Comparison of ENCODE assay signal across 9 cellular contexts in genomic region chr2:42049411-42050349, GRCh38. TPM values are rescaled to one million over a fixed set of nuclear protein-coding genes. Genes with fewer than 3 reads are reported as not detected.
DNase-seq lines count a peak whose midpoint lies in the region; ATAC-seq and TF ChIP-seq lines count a peak whose summit lies in the region.
"Had no signal": no experiment of that assay in that cellular context is flagged by ENCODE, and none has a peak within 500 bp of the region (broad histone marks: within the 10 kb centered on the region; RNA-seq: fewer than 3 reads in every experiment).

No MANE protein-coding gene starts in this region.

- peaks cover 2% of the 10 kb centered on the region; the same call in 1 of the 2 replicates for H3K4me1 ChIP-seq in HAP-1
- H3K4me1 ChIP-seq in liver (ENCODE audit: control insufficient read depth in 4 of 4, insufficient read depth in 4 of 4, low read length in 3 of 4), result peaks cover 6 to 28% (median 12%) of the 10 kb centered on the region in 4 donors
- peaks cover 68% of the 10 kb centered on the region for H3K4me1 ChIP-seq in stomach smooth muscle (ENCODE audit: control insufficient read depth, insufficient read depth, low read length)

- no peaks in the 10 kb centered on the region for H3K27me3 ChIP-seq in HAP-1 (ENCODE audit: low read depth)
- H3K27me3 ChIP-seq in liver (ENCODE audit: control insufficient read depth in 4 of 4, insufficient read depth in 4 of 4, low read length in 3 of 4), result no peaks in the 10 kb centered on the region
- H3K27me3 ChIP-seq in stomach smooth muscle (ENCODE audit: control insufficient read depth in 1 of 2, insufficient read depth in 2 of 2, low read length in 2 of 2), result no peaks in the 10 kb centered on the region

- 79% methylated on average over 17 of the region's 17 CpGs for WGBS in liver

- H3K27me3 Mint-ChIP-seq in activated T-cell treated with anti-CD3 and anti-CD28 coated beads, Interleukin-2, amount 50 U/mL, for 72 hours (ENCODE audit: low read depth), result peaks cover 38% of the 10 kb centered on the region

- no peaks in the 10 kb centered on the region for H3K36me3 Mint-ChIP-seq in activated T-cell treated with anti-CD3 and anti-CD28 coated beads, Interleukin-2, amount 50 U/mL, for 72 hours (ENCODE audit: insufficient read depth in 2 of 2)

- in situ Hi-C loops in HAP-1 (cut with MboI; ENCODE audit: low sequenced_read_pairs), result no loop called here

- H3K9ac ChIP-seq in liver (ENCODE audit: low read depth in 1 of 2, low read length in 2 of 2) (no peak overlapping the region), stomach smooth muscle (ENCODE audit: low read length in 2 of 2) (peak overlapping the region; percentile 80 to 91)

- ATAC-seq in activated T-cell treated with anti-CD3 and anti-CD28 coated beads, Interleukin-2, amount 50 U/mL, for 72 hours (replicated peaks in 1 of 2), result no peak
- ATAC-seq in GM19397 (IDR thresholded peaks at IDR 0.05; ENCODE audit: unreplicated experiment), result no peak

- no peaks in the 10 kb centered on the region for H3K9me3 Mint-ChIP-seq in activated T-cell treated with anti-CD3 and anti-CD28 coated beads, Interleukin-2, amount 50 U/mL, for 72 hours

- no peak overlapping the region for H3K4me3 Mint-ChIP-seq in activated T-cell treated with anti-CD3 and anti-CD28 coated beads, Interleukin-2, amount 50 U/mL, for 72 hours

- H3K4me3 ChIP-seq in HAP-1 (peak overlapping the region; percentile 23), choroid plexus epithelial cell (ENCODE audit: low read depth, low read length) (peak overlapping the region; percentile 92), liver (ENCODE audit: low read depth in 1 of 3, low read length in 3 of 3) (peak overlapping the region in 2 of 3 donors; percentile 45 to 88), stomach smooth muscle (ENCODE audit: low read length in 2 of 2) (peak overlapping the region; percentile 92 to 96)

- H3K36me3 ChIP-seq in HAP-1 (replicated peaks) (no peaks in the 10 kb centered on the region), liver (ENCODE audit: control insufficient read depth in 4 of 4, insufficient read depth in 3 of 4, low read depth in 1 of 4, low read length in 3 of 4) (peaks cover 0 to 2% (median 0%) of the 10 kb centered on the region in 4 donors), stomach smooth muscle (ENCODE audit: control insufficient read depth in 2 of 2, insufficient read depth in 2 of 2, low read length in 2 of 2) (peaks cover 0 to under 1% of the 10 kb centered on the region in 2 donors)

- H3K9me3 ChIP-seq in HAP-1, result no peaks in the 10 kb centered on the region
- H3K9me3 ChIP-seq in liver (ENCODE audit: control insufficient read depth in 4 of 4, low read length in 3 of 4), result no peaks in the 10 kb centered on the region
- H3K9me3 ChIP-seq in stomach smooth muscle (ENCODE audit: control insufficient read depth in 2 of 2, low read length in 2 of 2), result no peaks in the 10 kb centered on the region

- TF ChIP-seq RAD21 in liver (IDR thresholded peaks at IDR 0.05), result no peak

- no peak for TF ChIP-seq CTCF in choroid plexus epithelial cell (conservative IDR thresholded peaks at IDR 0.05; ENCODE audit: low read depth, low read length)
- no peak for TF ChIP-seq CTCF in liver (IDR thresholded peaks at IDR 0.05; ENCODE audit: low read depth, low read length, missing input control)

- H3K27ac ChIP-seq in liver (ENCODE audit: low read depth in 1 of 2, low read length in 2 of 2), result peak overlapping the region; percentile 9 to 56
- H3K27ac ChIP-seq in stomach smooth muscle (ENCODE audit: low read length), result peak overlapping the region; percentile 94

- peaks cover 4% of the 10 kb centered on the region for H3K4me1 Mint-ChIP-seq in activated T-cell treated with anti-CD3 and anti-CD28 coated beads, Interleukin-2, amount 50 U/mL, for 72 hours (ENCODE audit: low read depth)

- DNase-seq in HAP-1 (ENCODE audit: low spot score in 2 of 2) (no peak), choroid plexus epithelial cell (ENCODE audit: low read depth) (peak; percentile 51), anterior cingulate cortex (lab: John Stamatoyannopoulos, UW) (no peak), NCI-H2171 treated with DMSO at 0.1 percent for 48 hours (lab: John Stamatoyannopoulos, UW) (no peak)
- DNase-seq in activated T-cell treated with anti-CD3 and anti-CD28 coated beads, Interleukin-2, amount 50 U/mL, for 72 hours, result no peak
- DNase-seq: SHP77 treated with DMSO at 0.1 percent for 48 hours had no signal

- no peak overlapping the region for H3K27ac Mint-ChIP-seq in activated T-cell treated with anti-CD3 and anti-CD28 coated beads, Interleukin-2, amount 50 U/mL, for 72 hours

TF ChIP-seq in liver, 16 proteins besides CTCF, POLR2A, EP300 and RAD21:
- TF ChIP-seq FOXA1 (IDR thresholded peaks at IDR 0.05) (no peak), TAF1 (conservative IDR thresholded peaks at IDR 0.05) (no peak), RXRA (IDR thresholded peaks at IDR 0.05) (no peak), NR2F2 (IDR thresholded peaks at IDR 0.05) (no peak), MAX (IDR thresholded peaks at IDR 0.05) (no peak), ATF3 (IDR thresholded peaks at IDR 0.05) (no peak), FOXA2 (IDR thresholded peaks at IDR 0.05) (no peak), EGR1 (IDR thresholded peaks at IDR 0.05; ENCODE audit: low read depth in 2 of 2) (no peak), HNF4G (IDR thresholded peaks at IDR 0.05) (no peak)

RNA-seq across cellular contexts. Expression of gene PKDCC, which starts 1.9 kb away (rescaled TPM):
- total RNA-seq in liver, result 10 to 100 TPM; 24.9 to 76.0 TPM
- polyA plus RNA-seq in liver, result 10 to 100 TPM in 1 of 2 donors, 1 to 10 TPM in 1; 2.0 to 14.6 TPM
- not detected for total RNA-seq in activated T-cell treated with anti-CD3 and anti-CD28 coated beads, Interleukin-2, amount 50 U/mL, for 72 hours

Comparison
In these comparisons a context has a peak if more than half of its experiments do, and no peak if none do; other contexts are left out.
1. H3K4me3 ChIP-seq: peak in every context shown above with its lines; median percentile 94 in stomach smooth muscle; 92 in choroid plexus epithelial cell; 66 in liver; 23 in HAP-1.
2. H3K9ac ChIP-seq: peak in stomach smooth muscle (2 of 2); none in liver (0 of 2).
3. RNA of gene PKDCC, which starts 1.9 kb away (total RNA-seq): 24.9 to 76.0 TPM in liver; not detected in activated T-cell treated with anti-CD3 and anti-CD28 coated beads, Interleukin-2, amount 50 U/mL, for 72 hours; every median in the first group is over 10 times any median in the second.